ENCODE assay signal across 1 cellular context in the genomic region with DNA sequence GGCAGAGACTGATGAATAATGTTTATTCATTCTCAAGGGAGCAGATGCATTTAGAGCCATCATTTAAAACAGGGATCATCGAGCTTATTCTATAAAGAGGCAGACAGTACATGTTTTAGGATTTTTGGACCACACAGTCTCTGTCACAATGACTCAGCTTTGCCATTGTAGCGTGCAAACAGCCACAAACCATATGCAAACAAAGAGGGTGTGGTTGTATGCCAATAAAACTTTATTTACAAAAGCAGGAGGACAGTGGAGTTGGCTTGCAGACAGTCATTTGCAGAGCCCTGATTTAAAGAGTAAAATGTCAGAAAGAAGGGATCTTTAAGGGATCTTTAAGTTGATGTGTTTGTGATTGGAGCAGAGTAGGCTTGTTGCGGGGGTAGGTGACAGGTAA.
TF ChIP-seq lines count a peak whose summit lies in the region.

No MANE protein-coding gene starts in this region.

TF ChIP-seq in GM12878, 131 proteins besides CTCF, POLR2A, EP300 and RAD21 (continued from another document):
- TF ChIP-seq, protein P1, sequence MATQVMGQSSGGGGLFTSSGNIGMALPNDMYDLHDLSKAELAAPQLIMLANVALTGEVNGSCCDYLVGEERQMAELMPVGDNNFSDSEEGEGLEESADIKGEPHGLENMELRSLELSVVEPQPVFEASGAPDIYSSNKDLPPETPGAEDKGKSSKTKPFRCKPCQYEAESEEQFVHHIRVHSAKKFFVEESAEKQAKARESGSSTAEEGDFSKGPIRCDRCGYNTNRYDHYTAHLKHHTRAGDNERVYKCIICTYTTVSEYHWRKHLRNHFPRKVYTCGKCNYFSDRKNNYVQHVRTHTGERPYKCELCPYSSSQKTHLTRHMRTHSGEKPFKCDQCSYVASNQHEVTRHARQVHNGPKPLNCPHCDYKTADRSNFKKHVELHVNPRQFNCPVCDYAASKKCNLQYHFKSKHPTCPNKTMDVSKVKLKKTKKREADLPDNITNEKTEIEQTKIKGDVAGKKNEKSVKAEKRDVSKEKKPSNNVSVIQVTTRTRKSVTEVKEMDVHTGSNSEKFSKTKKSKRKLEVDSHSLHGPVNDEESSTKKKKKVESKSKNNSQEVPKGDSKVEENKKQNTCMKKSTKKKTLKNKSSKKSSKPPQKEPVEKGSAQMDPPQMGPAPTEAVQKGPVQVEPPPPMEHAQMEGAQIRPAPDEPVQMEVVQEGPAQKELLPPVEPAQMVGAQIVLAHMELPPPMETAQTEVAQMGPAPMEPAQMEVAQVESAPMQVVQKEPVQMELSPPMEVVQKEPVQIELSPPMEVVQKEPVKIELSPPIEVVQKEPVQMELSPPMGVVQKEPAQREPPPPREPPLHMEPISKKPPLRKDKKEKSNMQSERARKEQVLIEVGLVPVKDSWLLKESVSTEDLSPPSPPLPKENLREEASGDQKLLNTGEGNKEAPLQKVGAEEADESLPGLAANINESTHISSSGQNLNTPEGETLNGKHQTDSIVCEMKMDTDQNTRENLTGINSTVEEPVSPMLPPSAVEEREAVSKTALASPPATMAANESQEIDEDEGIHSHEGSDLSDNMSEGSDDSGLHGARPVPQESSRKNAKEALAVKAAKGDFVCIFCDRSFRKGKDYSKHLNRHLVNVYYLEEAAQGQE (IDR thresholded peaks at IDR 0.05; ENCODE audit: low read depth, low read length), result no peak
- TF ChIP-seq POLR2AphosphoS5 (IDR thresholded peaks at IDR 0.05; ENCODE audit: low read length) (no peak), RUNX3 (IDR thresholded peaks at IDR 0.05; ENCODE audit: low read length) (peak; percentile 65), FOXK2 (IDR thresholded peaks at IDR 0.05) (no peak), BRCA1 (IDR thresholded peaks at IDR 0.05; ENCODE audit: low read depth, low read length) (no peak), CHD2 (IDR thresholded peaks at IDR 0.05; ENCODE audit: borderline replicate concordance, low read depth, low read length) (no peak), ZNF207 (IDR thresholded peaks at IDR 0.05; ENCODE audit: borderline replicate concordance) (no peak), SUZ12 (IDR thresholded peaks at IDR 0.05; ENCODE audit: unreplicated experiment) (no peak), ZNF274 (IDR thresholded peaks at IDR 0.05; ENCODE audit: insufficient read depth, insufficient read length) (no peak), NR2F1 (conservative IDR thresholded peaks at IDR 0.05) (no peak), NFYA (IDR thresholded peaks at IDR 0.05; ENCODE audit: borderline replicate concordance, low read depth, low read length) (no peak)
- TF ChIP-seq, protein P2, sequence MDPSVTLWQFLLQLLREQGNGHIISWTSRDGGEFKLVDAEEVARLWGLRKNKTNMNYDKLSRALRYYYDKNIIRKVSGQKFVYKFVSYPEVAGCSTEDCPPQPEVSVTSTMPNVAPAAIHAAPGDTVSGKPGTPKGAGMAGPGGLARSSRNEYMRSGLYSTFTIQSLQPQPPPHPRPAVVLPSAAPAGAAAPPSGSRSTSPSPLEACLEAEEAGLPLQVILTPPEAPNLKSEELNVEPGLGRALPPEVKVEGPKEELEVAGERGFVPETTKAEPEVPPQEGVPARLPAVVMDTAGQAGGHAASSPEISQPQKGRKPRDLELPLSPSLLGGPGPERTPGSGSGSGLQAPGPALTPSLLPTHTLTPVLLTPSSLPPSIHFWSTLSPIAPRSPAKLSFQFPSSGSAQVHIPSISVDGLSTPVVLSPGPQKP (IDR thresholded peaks at IDR 0.05; ENCODE audit: low read depth, low read length), result no peak
- TF ChIP-seq, protein P3, sequence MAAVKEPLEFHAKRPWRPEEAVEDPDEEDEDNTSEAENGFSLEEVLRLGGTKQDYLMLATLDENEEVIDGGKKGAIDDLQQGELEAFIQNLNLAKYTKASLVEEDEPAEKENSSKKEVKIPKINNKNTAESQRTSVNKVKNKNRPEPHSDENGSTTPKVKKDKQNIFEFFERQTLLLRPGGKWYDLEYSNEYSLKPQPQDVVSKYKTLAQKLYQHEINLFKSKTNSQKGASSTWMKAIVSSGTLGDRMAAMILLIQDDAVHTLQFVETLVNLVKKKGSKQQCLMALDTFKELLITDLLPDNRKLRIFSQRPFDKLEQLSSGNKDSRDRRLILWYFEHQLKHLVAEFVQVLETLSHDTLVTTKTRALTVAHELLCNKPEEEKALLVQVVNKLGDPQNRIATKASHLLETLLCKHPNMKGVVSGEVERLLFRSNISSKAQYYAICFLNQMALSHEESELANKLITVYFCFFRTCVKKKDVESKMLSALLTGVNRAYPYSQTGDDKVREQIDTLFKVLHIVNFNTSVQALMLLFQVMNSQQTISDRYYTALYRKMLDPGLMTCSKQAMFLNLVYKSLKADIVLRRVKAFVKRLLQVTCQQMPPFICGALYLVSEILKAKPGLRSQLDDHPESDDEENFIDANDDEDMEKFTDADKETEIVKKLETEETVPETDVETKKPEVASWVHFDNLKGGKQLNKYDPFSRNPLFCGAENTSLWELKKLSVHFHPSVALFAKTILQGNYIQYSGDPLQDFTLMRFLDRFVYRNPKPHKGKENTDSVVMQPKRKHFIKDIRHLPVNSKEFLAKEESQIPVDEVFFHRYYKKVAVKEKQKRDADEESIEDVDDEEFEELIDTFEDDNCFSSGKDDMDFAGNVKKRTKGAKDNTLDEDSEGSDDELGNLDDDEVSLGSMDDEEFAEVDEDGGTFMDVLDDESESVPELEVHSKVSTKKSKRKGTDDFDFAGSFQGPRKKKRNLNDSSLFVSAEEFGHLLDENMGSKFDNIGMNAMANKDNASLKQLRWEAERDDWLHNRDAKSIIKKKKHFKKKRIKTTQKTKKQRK (IDR thresholded peaks at IDR 0.05; ENCODE audit: low read depth, low read length), result no peak
- TF ChIP-seq, protein P4, sequence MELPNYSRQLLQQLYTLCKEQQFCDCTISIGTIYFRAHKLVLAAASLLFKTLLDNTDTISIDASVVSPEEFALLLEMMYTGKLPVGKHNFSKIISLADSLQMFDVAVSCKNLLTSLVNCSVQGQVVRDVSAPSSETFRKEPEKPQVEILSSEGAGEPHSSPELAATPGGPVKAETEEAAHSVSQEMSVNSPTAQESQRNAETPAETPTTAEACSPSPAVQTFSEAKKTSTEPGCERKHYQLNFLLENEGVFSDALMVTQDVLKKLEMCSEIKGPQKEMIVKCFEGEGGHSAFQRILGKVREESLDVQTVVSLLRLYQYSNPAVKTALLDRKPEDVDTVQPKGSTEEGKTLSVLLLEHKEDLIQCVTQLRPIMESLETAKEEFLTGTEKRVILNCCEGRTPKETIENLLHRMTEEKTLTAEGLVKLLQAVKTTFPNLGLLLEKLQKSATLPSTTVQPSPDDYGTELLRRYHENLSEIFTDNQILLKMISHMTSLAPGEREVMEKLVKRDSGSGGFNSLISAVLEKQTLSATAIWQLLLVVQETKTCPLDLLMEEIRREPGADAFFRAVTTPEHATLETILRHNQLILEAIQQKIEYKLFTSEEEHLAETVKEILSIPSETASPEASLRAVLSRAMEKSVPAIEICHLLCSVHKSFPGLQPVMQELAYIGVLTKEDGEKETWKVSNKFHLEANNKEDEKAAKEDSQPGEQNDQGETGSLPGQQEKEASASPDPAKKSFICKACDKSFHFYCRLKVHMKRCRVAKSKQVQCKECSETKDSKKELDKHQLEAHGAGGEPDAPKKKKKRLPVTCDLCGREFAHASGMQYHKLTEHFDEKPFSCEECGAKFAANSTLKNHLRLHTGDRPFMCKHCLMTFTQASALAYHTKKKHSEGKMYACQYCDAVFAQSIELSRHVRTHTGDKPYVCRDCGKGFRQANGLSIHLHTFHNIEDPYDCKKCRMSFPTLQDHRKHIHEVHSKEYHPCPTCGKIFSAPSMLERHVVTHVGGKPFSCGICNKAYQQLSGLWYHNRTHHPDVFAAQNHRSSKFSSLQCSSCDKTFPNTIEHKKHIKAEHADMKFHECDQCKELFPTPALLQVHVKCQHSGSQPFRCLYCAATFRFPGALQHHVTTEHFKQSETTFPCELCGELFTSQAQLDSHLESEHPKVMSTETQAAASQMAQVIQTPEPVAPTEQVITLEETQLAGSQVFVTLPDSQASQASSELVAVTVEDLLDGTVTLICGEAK (IDR thresholded peaks at IDR 0.05; ENCODE audit: borderline replicate concordance), result peak; percentile 88
- TF ChIP-seq, protein P5, sequence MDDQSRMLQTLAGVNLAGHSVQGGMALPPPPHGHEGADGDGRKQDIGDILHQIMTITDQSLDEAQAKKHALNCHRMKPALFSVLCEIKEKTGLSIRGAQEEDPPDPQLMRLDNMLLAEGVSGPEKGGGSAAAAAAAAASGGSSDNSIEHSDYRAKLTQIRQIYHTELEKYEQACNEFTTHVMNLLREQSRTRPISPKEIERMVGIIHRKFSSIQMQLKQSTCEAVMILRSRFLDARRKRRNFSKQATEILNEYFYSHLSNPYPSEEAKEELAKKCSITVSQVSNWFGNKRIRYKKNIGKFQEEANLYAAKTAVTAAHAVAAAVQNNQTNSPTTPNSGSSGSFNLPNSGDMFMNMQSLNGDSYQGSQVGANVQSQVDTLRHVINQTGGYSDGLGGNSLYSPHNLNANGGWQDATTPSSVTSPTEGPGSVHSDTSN (IDR thresholded peaks at IDR 0.05; ENCODE audit: insufficient replicate concordance, low read depth, low read length), result no peak
